ENCODE assay signal across 10 cellular contexts in the genomic region with DNA sequence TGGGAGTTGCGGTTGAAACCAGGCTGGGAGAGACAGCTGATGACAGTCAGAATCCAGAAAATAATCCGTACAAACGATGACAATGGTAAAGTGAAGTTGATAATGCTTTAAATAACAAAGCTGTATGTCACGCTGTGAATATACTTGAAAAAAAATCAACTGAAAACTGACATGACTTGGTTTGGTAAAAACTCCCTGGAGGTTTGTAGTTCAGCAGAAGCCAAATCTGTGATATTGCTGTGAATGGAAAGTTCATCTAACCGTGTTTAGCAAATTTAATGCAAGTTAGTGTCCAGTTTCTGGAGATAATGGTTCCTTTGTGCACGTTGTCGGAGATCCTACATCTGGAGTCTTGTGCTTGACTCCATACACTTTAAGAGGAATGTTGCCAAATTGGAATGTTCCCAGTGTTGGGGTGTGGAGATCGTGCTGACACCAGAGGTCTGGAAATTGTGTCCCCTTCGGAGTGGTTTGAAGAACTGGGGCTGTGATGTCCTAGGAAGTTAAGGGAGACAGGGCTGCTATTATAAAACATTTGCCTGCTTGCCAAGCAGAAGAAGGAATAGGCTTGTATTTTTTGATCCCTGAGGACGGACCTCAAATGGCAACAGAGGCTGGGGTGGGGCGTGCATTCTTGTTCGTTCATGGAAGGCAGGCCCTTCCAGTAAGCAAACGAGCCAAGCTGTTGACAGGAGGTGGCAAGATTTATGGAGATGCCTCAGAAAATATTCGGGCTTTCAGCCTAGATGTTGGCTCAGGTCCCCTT. TPM values are rescaled to one million over a fixed set of nuclear protein-coding genes. Genes with fewer than 3 reads are reported as not detected.
A peak's percentile ranks its signal among the peaks of the same experiment; 100 is the strongest.
DNase-seq lines count a peak whose midpoint lies in the region; ATAC-seq and TF ChIP-seq lines count a peak whose summit lies in the region.
"Had no signal": no experiment of that assay in that cellular context is flagged by ENCODE, and none has a peak within 500 bp of the region (broad histone marks: within the 10 kb centered on the region; RNA-seq: fewer than 3 reads in every experiment).

No MANE protein-coding gene starts in this region.

- DNase-seq in AG08396 (ENCODE audit: low spot score) (peak; percentile 47), SK-MEL-5 (ENCODE audit: low read depth, low spot score) (peak; percentile 93), globus pallidus (ENCODE audit: low spot score) (peak; percentile 88), pons (ENCODE audit: low spot score) (peak; percentile 95), ecto neural progenitor cell (ENCODE audit: low spot score) (no peak), NCI-H345 (lab: John Stamatoyannopoulos, UW) (no peak)
- no peak for DNase-seq in activated CD4-positive, CD25-positive, alpha-beta regulatory T cell (lab: John Stamatoyannopoulos, UW)
- DNase-seq: activated T-cell treated with anti-CD3 and anti-CD28 coated beads, Interleukin-2, amount 50 U/mL, for 72 hours; NCI-H510A treated with DMSO at 0.1 percent for 48 hours had no signal

- ATAC-seq in GM18505 (IDR thresholded peaks at IDR 0.05; ENCODE audit: unreplicated experiment): no peak
- ATAC-seq: activated T-cell treated with anti-CD3 and anti-CD28 coated beads, Interleukin-2, amount 50 U/mL, for 72 hours had no signal

- in situ Hi-C loops in SK-MEL-5 (cut with HindIII; ENCODE audit: low pct_unique_long_range_greater_than_20kb, low sequenced_read_pairs): no loop called here

- TF ChIP-seq POLR2A in GM18505 (IDR thresholded peaks at IDR 0.05; ENCODE audit: borderline replicate concordance, extremely low read depth, insufficient read depth, insufficient read length): no peak

RNA-seq across cellular contexts. Expression of a gene that starts 30.6 kb away (rescaled TPM):
- total RNA-seq in SK-MEL-5 (2014; rRNA removed; shearing (Covaris generic)): 53.7 and 55.8 TPM in 2 replicates
- 51.2 and 79.8 TPM in 2 replicates for polyA plus RNA-seq in SK-MEL-5 (2015; cell fraction: cytosol; rRNA removed)
- polyA plus RNA-seq in SK-MEL-5 (2015; cell fraction: nucleus; rRNA removed): 42.3 and 51.3 TPM in 2 replicates

Comparison
In these comparisons a context has a peak if more than half of its experiments do, and no peak if none do; other contexts are left out.
1. DNase-seq: peak in AG08396 (single experiment), SK-MEL-5 (single experiment), globus pallidus (single experiment) and pons (single experiment); none in ecto neural progenitor cell (single experiment), NCI-H345 (single experiment) and activated CD4-positive, CD25-positive, alpha-beta regulatory T cell (0 of 4).